19 cellular contexts compared by ENCODE assay signal in genomic region chr6:42293579-42293978, GRCh38.
DNase-seq lines count a peak whose midpoint lies in the region; ATAC-seq and TF ChIP-seq lines count a peak whose summit lies in the region.
"Had no signal": no experiment of that assay in that cellular context is flagged by ENCODE, and none has a peak within 500 bp of the region (broad histone marks: within the 10 kb centered on the region; RNA-seq: fewer than 3 reads in every experiment).

No MANE protein-coding gene starts in this region.

- H3K4me3 ChIP-seq in Loucy (ENCODE audit: low read length, poor library complexity, severe bottlenecking) (peak overlapping the region; percentile 27), lower lobe of right lung (no peak overlapping the region), WERI-Rb-1 (ENCODE audit: low read depth, low read length) (no peak overlapping the region)
- H3K4me3 ChIP-seq: stomach had no signal

- TF ChIP-seq CTCF in Loucy (conservative IDR thresholded peaks at IDR 0.05; ENCODE audit: low read length), result no peak
- no peak for TF ChIP-seq CTCF in lower lobe of right lung (IDR thresholded peaks at IDR 0.05)
- no peak for TF ChIP-seq CTCF in WERI-Rb-1 (IDR thresholded peaks at IDR 0.05; ENCODE audit: low read depth, low read length)

- intact Hi-C loops in lower lobe of right lung (cut with DNase I), result no loop called here

- peak overlapping the region; percentile 84 for H3K27ac Mint-ChIP-seq in T-helper 1 cell treated with Interleukin-12 subunit alpha and Interleukin-12 subunit beta and Interleukin-4 antibody, amounts not matched to agents 30 μg/mL and 1 μg/mL, for 36 hours
- peak overlapping the region; percentile 92 for H3K27ac Mint-ChIP-seq in activated CD8-positive, alpha-beta T cell treated with anti-CD3 and anti-CD28 coated beads, Interleukin-2, amount 10 ng/mL, durations not matched to agents 7 days and 5 days

- no peaks in the 10 kb centered on the region for H3K27me3 ChIP-seq in Loucy (ENCODE audit: insufficient read depth, low read length, poor library complexity, severe bottlenecking)
- H3K27me3 ChIP-seq in lower lobe of right lung (ENCODE audit: low read depth), result no peaks in the 10 kb centered on the region
- no peaks in the 10 kb centered on the region for H3K27me3 ChIP-seq in WERI-Rb-1 (ENCODE audit: insufficient read depth, low read depth, severe bottlenecking)
- H3K27me3 ChIP-seq: BE2C, stomach had no signal

- H3K4me2 ChIP-seq in Loucy (ENCODE audit: low read depth, low read length, poor library complexity, severe bottlenecking), result peak overlapping the region; percentile 58

- CTCF ChIA-PET in activated CD8-positive, alpha-beta T cell treated with anti-CD3 and anti-CD28 coated beads, Interleukin-2, amount 10 ng/mL, durations not matched to agents 7 days and 5 days (lab: Charles Lee), result interaction anchor here (0.8 to 1.4 kb wide), 6 partner anchors 10 to 254 kb away, joined by 3 to 8 read pairs (median 3); no protein-coding TSS in a partner anchor

- DNase-seq in T-helper 1 cell (no peak), lower lobe of right lung (no peak), WERI-Rb-1 (no peak), GDM1 (lab: John Stamatoyannopoulos, UW) (no peak)
- no peak for DNase-seq in activated CD8-positive, alpha-beta T cell treated with anti-CD3 and anti-CD28 coated beads, Interleukin-2, amount 10 ng/mL, durations not matched to agents 7 days and 5 days
- DNase-seq: activated CD4-positive, CD25-positive, alpha-beta regulatory T cell; activated CD8-positive, alpha-beta memory T cell treated with anti-CD3 and anti-CD28 coated beads, Interleukin-2, amount 50 U/mL, for 48 hours; BE2C; KBM-7; kidney glomerular epithelial cell; NCI-H1048; NCI-H2171; NCI-H82; retina; stomach had no signal

- no peaks in the 10 kb centered on the region for H3K27me3 Mint-ChIP-seq in T-helper 1 cell treated with Interleukin-12 subunit alpha and Interleukin-12 subunit beta and Interleukin-4 antibody, amounts not matched to agents 30 μg/mL and 1 μg/mL, for 36 hours (ENCODE audit: low read depth)
- H3K27me3 Mint-ChIP-seq in activated CD8-positive, alpha-beta T cell treated with anti-CD3 and anti-CD28 coated beads, Interleukin-2, amount 10 ng/mL, durations not matched to agents 7 days and 5 days (ENCODE audit: low read depth), result no peaks in the 10 kb centered on the region

- no peaks in the 10 kb centered on the region for H3K9me2 ChIP-seq in Loucy (replicated peaks; ENCODE audit: low read depth, low read length)

- peak overlapping the region; percentile 18 for H3K4me3 Mint-ChIP-seq in T-helper 1 cell treated with Interleukin-12 subunit alpha and Interleukin-12 subunit beta and Interleukin-4 antibody, amounts not matched to agents 30 μg/mL and 1 μg/mL, for 36 hours
- peak overlapping the region; percentile 56 for H3K4me3 Mint-ChIP-seq in activated CD8-positive, alpha-beta T cell treated with anti-CD3 and anti-CD28 coated beads, Interleukin-2, amount 10 ng/mL, durations not matched to agents 7 days and 5 days

- H3K4me1 ChIP-seq in Loucy (ENCODE audit: insufficient read depth, low read length, poor library complexity, severe bottlenecking), result peaks cover 50% of the 10 kb centered on the region
- no peaks in the 10 kb centered on the region for H3K4me1 ChIP-seq in lower lobe of right lung
- H3K4me1 ChIP-seq: BE2C had no signal

- H2AFZ ChIP-seq in Loucy (ENCODE audit: low read length), result no peak overlapping the region

- H4K20me1 ChIP-seq in Loucy (ENCODE audit: insufficient read depth, low read length, poor library complexity, severe bottlenecking), result peaks cover 9% of the 10 kb centered on the region

- H3K9ac ChIP-seq in Loucy (ENCODE audit: low read depth, low read length, poor library complexity, severe bottlenecking), result peak overlapping the region; percentile 19

- H3F3A ChIP-seq in Loucy (ENCODE audit: low read depth), result no peaks in the 10 kb centered on the region

- H3K27ac ChIP-seq in lower lobe of right lung (peak overlapping the region; percentile 41), WERI-Rb-1 (no peak overlapping the region)
- H3K27ac ChIP-seq: 22Rv1 had no signal

- H3K36me3 ChIP-seq in Loucy (ENCODE audit: insufficient read depth, low read length) (peaks cover 11% of the 10 kb centered on the region; the same call in 1 of the 2 replicates), lower lobe of right lung (no peaks in the 10 kb centered on the region), WERI-Rb-1 (peaks cover 5% of the 10 kb centered on the region; the same call in 1 of the 2 replicates)
- H3K36me3 ChIP-seq: BE2C had no signal

- peaks cover 30% of the 10 kb centered on the region for H3K36me3 Mint-ChIP-seq in T-helper 1 cell treated with Interleukin-12 subunit alpha and Interleukin-12 subunit beta and Interleukin-4 antibody, amounts not matched to agents 30 μg/mL and 1 μg/mL, for 36 hours (ENCODE audit: low read depth)
- peaks cover 28% of the 10 kb centered on the region for H3K36me3 Mint-ChIP-seq in activated CD8-positive, alpha-beta T cell treated with anti-CD3 and anti-CD28 coated beads, Interleukin-2, amount 10 ng/mL, durations not matched to agents 7 days and 5 days (ENCODE audit: low read depth)

- ATAC-seq in activated CD8-positive, alpha-beta T cell treated with anti-CD3 and anti-CD28 coated beads, Interleukin-2, amount 10 ng/mL, durations not matched to agents 7 days and 5 days, result peak; percentile 35
- ATAC-seq in lower lobe of right lung, result no peak
- ATAC-seq in GM18511 (IDR thresholded peaks at IDR 0.05; ENCODE audit: unreplicated experiment), result no peak

- POLR2A ChIA-PET in activated CD8-positive, alpha-beta T cell treated with anti-CD3 and anti-CD28 coated beads, Interleukin-2, amount 10 ng/mL, durations not matched to agents 7 days and 5 days (lab: Charles Lee), result interaction anchor here (0.7 to 1.3 kb wide), 2 partner anchors 29 to 241 kb away, joined by 3 read pairs; no protein-coding TSS in a partner anchor

- peaks cover 24% of the 10 kb centered on the region for H3K79me2 ChIP-seq in Loucy (ENCODE audit: insufficient read depth, low read length)

- H3K9me3 Mint-ChIP-seq in T-helper 1 cell treated with Interleukin-12 subunit alpha and Interleukin-12 subunit beta and Interleukin-4 antibody, amounts not matched to agents 30 μg/mL and 1 μg/mL, for 36 hours, result no peaks in the 10 kb centered on the region
- H3K9me3 Mint-ChIP-seq in activated CD8-positive, alpha-beta T cell treated with anti-CD3 and anti-CD28 coated beads, Interleukin-2, amount 10 ng/mL, durations not matched to agents 7 days and 5 days (ENCODE audit: insufficient read depth), result no peaks in the 10 kb centered on the region

- H3K4me1 Mint-ChIP-seq in T-helper 1 cell treated with Interleukin-12 subunit alpha and Interleukin-12 subunit beta and Interleukin-4 antibody, amounts not matched to agents 30 μg/mL and 1 μg/mL, for 36 hours (ENCODE audit: low read depth), result peaks cover 43% of the 10 kb centered on the region
- H3K4me1 Mint-ChIP-seq in activated CD8-positive, alpha-beta T cell treated with anti-CD3 and anti-CD28 coated beads, Interleukin-2, amount 10 ng/mL, durations not matched to agents 7 days and 5 days (ENCODE audit: low read depth), result peaks cover 56% of the 10 kb centered on the region

- H3K9me3 ChIP-seq in Loucy (ENCODE audit: insufficient read depth, low read depth, low read length), result no peaks in the 10 kb centered on the region
- no peaks in the 10 kb centered on the region for H3K9me3 ChIP-seq in lower lobe of right lung
- H3K9me3 ChIP-seq in WERI-Rb-1 (ENCODE audit: severe bottlenecking), result no peaks in the 10 kb centered on the region
- H3K9me3 ChIP-seq: BE2C, stomach had no signal
